9 cellular contexts compared by ENCODE assay signal in genomic region chr1:211576717-211577116, GRCh38. TPM values are rescaled to one million over a fixed set of nuclear protein-coding genes. Genes with fewer than 3 reads are reported as not detected.
DNase-seq lines count a peak whose midpoint lies in the region; ATAC-seq and TF ChIP-seq lines count a peak whose summit lies in the region.
"Had no signal": no experiment of that assay in that cellular context is flagged by ENCODE, and none has a peak within 500 bp of the region (broad histone marks: within the 10 kb centered on the region; RNA-seq: fewer than 3 reads in every experiment).

No MANE protein-coding gene starts in this region.

- TF ChIP-seq POLR2A in right lobe of liver (IDR thresholded peaks at IDR 0.05) = no peak
- TF ChIP-seq POLR2A in upper lobe of left lung (IDR thresholded peaks at IDR 0.05) = no peak

- H3K36me3 ChIP-seq in right lobe of liver (peaks cover 0 to 43% (median 7%) of the 10 kb centered on the region in 4 donors), upper lobe of left lung (peaks cover 0 to 6% (median 0%) of the 10 kb centered on the region in 4 donors), mucosa of descending colon (ENCODE audit: low read depth) (no peaks in the 10 kb centered on the region)

- H3K4me1 ChIP-seq in right lobe of liver (peaks cover 0 to 46% (median 13%) of the 10 kb centered on the region in 4 donors), upper lobe of left lung (peaks cover 11 to 37% (median 18%) of the 10 kb centered on the region in 4 donors), mucosa of descending colon (ENCODE audit: low read depth) (peaks cover 8% of the 10 kb centered on the region)

- H3K27me3 Mint-ChIP-seq in activated naive CD4-positive, alpha-beta T cell treated with anti-CD3 and anti-CD28 coated beads, Interleukin-2, amount 50 U/mL, for 24 hours = no peaks in the 10 kb centered on the region

- H3K4me3 ChIP-seq in astrocyte of the spinal cord (ENCODE audit: low read depth, low read length) (peak overlapping the region; percentile 93), right lobe of liver (peak overlapping the region; percentile 71 to 97 (median 91)), upper lobe of left lung (peak overlapping the region in 3 of 4 donors; percentile 53 to 91 (median 77)), mucosa of descending colon (no peak overlapping the region)

- H3K4me1 Mint-ChIP-seq in activated naive CD4-positive, alpha-beta T cell treated with anti-CD3 and anti-CD28 coated beads, Interleukin-2, amount 50 U/mL, for 24 hours = peaks cover 50% of the 10 kb centered on the region

- 16% methylated on average over 2 of the region's 2 CpGs for WGBS in right lobe of liver (ENCODE audit: insufficient coverage, low coverage, low lambda C conversion rate, missing lambda C conversion rate)
- WGBS in upper lobe of left lung, 2 donors = 53 to 74% methylated on average over 2 of the region's 2 CpGs

- peaks cover 9% of the 10 kb centered on the region for H3K36me3 Mint-ChIP-seq in activated naive CD4-positive, alpha-beta T cell treated with anti-CD3 and anti-CD28 coated beads, Interleukin-2, amount 50 U/mL, for 24 hours

- no peak overlapping the region for H3K27ac Mint-ChIP-seq in activated naive CD4-positive, alpha-beta T cell treated with anti-CD3 and anti-CD28 coated beads, Interleukin-2, amount 50 U/mL, for 24 hours

- in situ Hi-C loops in astrocyte of the spinal cord (cut with HindIII; ENCODE audit: low sequenced_read_pairs) = no loop called here

- H3K4me3 Mint-ChIP-seq in activated naive CD4-positive, alpha-beta T cell treated with anti-CD3 and anti-CD28 coated beads, Interleukin-2, amount 50 U/mL, for 24 hours = peak overlapping the region; percentile 92

- H3K27me3 ChIP-seq in right lobe of liver (no peaks in the 10 kb centered on the region), upper lobe of left lung (no peaks in the 10 kb centered on the region)

- H3K27ac ChIP-seq in right lobe of liver (peak overlapping the region in 2 of 3 donors; percentile 91 to 96), upper lobe of left lung (no peak overlapping the region)

- no peak for DNase-seq in activated naive CD4-positive, alpha-beta T cell (lab: John Stamatoyannopoulos, UW)
- DNase-seq in astrocyte of the spinal cord (ENCODE audit: low read depth, low spot score) = no peak
- no peak for DNase-seq in right lobe of liver
- no peak for DNase-seq in upper lobe of left lung
- DNase-seq in mucosa of descending colon = no peak
- DNase-seq in HuH-7.5 (ENCODE audit: low spot score) = no peak
- DNase-seq: DMS79 had no signal

- TF ChIP-seq CTCF in astrocyte of the spinal cord (IDR thresholded peaks at IDR 0.05; ENCODE audit: low read depth, low read length) = no peak
- no peak for TF ChIP-seq CTCF in right lobe of liver (IDR thresholded peaks at IDR 0.05)
- no peak for TF ChIP-seq CTCF in upper lobe of left lung (IDR thresholded peaks at IDR 0.05)
- TF ChIP-seq CTCF in mucosa of descending colon (IDR thresholded peaks at IDR 0.05) = no peak

- no peaks in the 10 kb centered on the region for H3K9me3 Mint-ChIP-seq in activated naive CD4-positive, alpha-beta T cell treated with anti-CD3 and anti-CD28 coated beads, Interleukin-2, amount 50 U/mL, for 24 hours

- no peak for TF ChIP-seq EP300 in upper lobe of left lung (IDR thresholded peaks at IDR 0.05)

- H3K9me3 ChIP-seq in right lobe of liver = no peaks in the 10 kb centered on the region
- H3K9me3 ChIP-seq in upper lobe of left lung = no peaks in the 10 kb centered on the region
- no peaks in the 10 kb centered on the region for H3K9me3 ChIP-seq in mucosa of descending colon

- no peak for ATAC-seq in right lobe of liver
- no peak for ATAC-seq in upper lobe of left lung (ENCODE audit: low FRiP score in 2 of 2)
- no peak for ATAC-seq in mucosa of descending colon
- no peak for ATAC-seq in HG02938 (IDR thresholded peaks at IDR 0.05; ENCODE audit: unreplicated experiment)

- intact Hi-C loops in right lobe of liver (cut with DNase I) = no loop called here
- intact Hi-C loops in mucosa of descending colon (cut with DNase I, micrococcal nuclease) = loop anchor here (5.0 to 10.0 kb wide), 2 partner anchors 68 to 81 kb away; no protein-coding TSS in a partner anchor

RNA-seq across cellular contexts. Expression of gene SLC30A1, which starts 2.2 kb away (rescaled TPM):
- total RNA-seq in right lobe of liver (10 to 100 TPM; 23.2 to 72.9 (median 48.2) TPM), upper lobe of left lung (10 to 100 TPM in 4 of 6 donors, 1 to 10 TPM in 2; 3.1 to 19.2 (median 13.2) TPM), mucosa of descending colon (10 to 100 TPM; 20.8 to 43.5 (median 29.2) TPM)

Comparison
In these comparisons a context has a peak if more than half of its experiments do, and no peak if none do; other contexts are left out.
1. H3K27ac ChIP-seq: peak in right lobe of liver (2 of 3); none in upper lobe of left lung (0 of 4).
2. intact Hi-C loops: an anchor here in mucosa of descending colon (5.0 to 10.0 kb wide); none called in right lobe of liver.